Comparison of ENCODE assay signal across 22 cellular contexts in the genomic region with DNA sequence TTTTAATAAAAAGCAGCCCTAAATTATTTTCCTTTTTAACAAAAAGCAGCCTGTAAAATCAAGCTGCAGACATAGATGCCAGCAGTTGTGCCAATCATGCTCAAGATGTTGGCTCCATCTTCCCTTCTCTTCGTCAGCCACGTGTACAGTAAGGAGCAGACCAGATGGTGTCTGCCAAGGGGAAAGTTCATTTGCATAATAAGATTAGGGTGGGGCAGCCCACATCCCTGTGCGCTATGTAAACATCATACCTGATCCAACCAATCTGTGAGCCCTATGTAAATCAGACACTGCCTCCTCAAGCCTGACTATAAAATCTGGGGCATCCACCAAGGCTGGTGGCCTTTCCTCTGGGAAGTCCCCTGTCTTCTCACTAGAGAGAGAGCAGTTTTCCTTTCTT. TPM values are rescaled to one million over a fixed set of nuclear protein-coding genes. Genes with fewer than 3 reads are reported as not detected.
A peak's percentile ranks its signal among the peaks of the same experiment; 100 is the strongest.
DNase-seq lines count a peak whose midpoint lies in the region; ATAC-seq, FAIRE-seq and TF ChIP-seq lines count a peak whose summit lies in the region.
"Had no signal": no experiment of that assay in that cellular context is flagged by ENCODE, and none has a peak within 500 bp of the region (broad histone marks: within the 10 kb centered on the region; RNA-seq: fewer than 3 reads in every experiment).

No MANE protein-coding gene starts in this region.

- TF ChIP-seq POLR2A in NB4 (IDR thresholded peaks at IDR 0.05; ENCODE audit: extremely low read depth, insufficient read length), result no peak

- no peak overlapping the region for H3K4me2 ChIP-seq in mammary epithelial cell (ENCODE audit: insufficient read depth, low read depth, low read length)
- H3K4me2 ChIP-seq: smooth muscle cell had no signal

- CTCF ChIA-PET in MCF 10A (lab: Yijun Ruan, JAX) (interaction anchor here (1.0 to 1.7 kb wide), 2 partner anchors 11 to 138 kb away, joined by 4 to 9 read pairs; no protein-coding TSS in a partner anchor), mammary epithelial cell (lab: Charles Lee; ENCODE audit: low non-redundant PET) (no interaction called here)

- no peaks in the 10 kb centered on the region for H3K79me2 ChIP-seq in mammary epithelial cell (ENCODE audit: insufficient read depth, low read length)

- H3K4me1 ChIP-seq in mammary epithelial cell (ENCODE audit: insufficient read depth, low read length), result no peaks in the 10 kb centered on the region
- no peaks in the 10 kb centered on the region for H3K4me1 ChIP-seq in small intestine (ENCODE audit: control insufficient read depth in 2 of 2, insufficient read depth in 1 of 2, low read depth in 1 of 2, low read length in 1 of 2)
- H3K4me1 ChIP-seq: Caco-2, esophagus squamous epithelium had no signal

- no peaks in the 10 kb centered on the region for H3K4me1 Mint-ChIP-seq in MCF 10A (ENCODE audit: insufficient read depth, unreplicated experiment)
- H3K4me1 Mint-ChIP-seq: central memory CD8-positive, alpha-beta T cell had no signal

- no peak for TF ChIP-seq CTCF in MCF 10A (IDR thresholded peaks at IDR 0.05; ENCODE audit: unreplicated experiment)
- no peak for TF ChIP-seq CTCF in mammary epithelial cell (conservative IDR thresholded peaks at IDR 0.05 in 1 of 2, IDR thresholded peaks at IDR 0.05 in 1 of 2; ENCODE audit: extremely low read depth in 1 of 2, insufficient read depth in 1 of 2, low read depth in 1 of 2, low read length in 2 of 2)
- TF ChIP-seq CTCF in NB4 (IDR thresholded peaks at IDR 0.05; ENCODE audit: low read depth, low read length), result no peak

- intact Hi-C loops in MCF 10A (cut with micrococcal nuclease), result no loop called here
- intact Hi-C loops in mammary epithelial cell (cut with micrococcal nuclease), result no loop called here
- intact Hi-C loops in sciatic nerve (cut with DNase I), result no loop called here

- BruUV-seq in MCF 10A (replicated peaks; lab: Mats Ljungman, UMichigan), result no TSS peak
- BruUV-seq in mammary epithelial cell (replicated peaks; lab: Mats Ljungman, UMichigan), result no TSS peak

- H3K36me3 Mint-ChIP-seq in MCF 10A (ENCODE audit: insufficient read depth, unreplicated experiment), result no peaks in the 10 kb centered on the region
- H3K36me3 Mint-ChIP-seq: natural killer cell treated with Interleukin-12 subunit alpha and Interleukin-12 subunit beta and Interleukin-15 and Interleukin-18, amount 100 ng/mL, for 72 hours had no signal

- H4K20me1 ChIP-seq in mammary epithelial cell (ENCODE audit: insufficient read depth, low read length), result no peaks in the 10 kb centered on the region

- no peaks in the 10 kb centered on the region for H3K27me3 Mint-ChIP-seq in MCF 10A (ENCODE audit: insufficient read depth, unreplicated experiment)
- H3K27me3 Mint-ChIP-seq: central memory CD8-positive, alpha-beta T cell had no signal

- dilution Hi-C loops in mammary epithelial cell (cut with HindIII; ENCODE audit: low sequenced_read_pairs), result no loop called here

- H3K9me3 ChIP-seq in mammary epithelial cell (replicated peaks; ENCODE audit: insufficient read depth, low read length), result peaks cover 2% of the 10 kb centered on the region
- H3K9me3 ChIP-seq in small intestine (ENCODE audit: control insufficient read depth, low read depth), result no peaks in the 10 kb centered on the region
- H3K9me3 ChIP-seq: Caco-2, esophagus squamous epithelium, thoracic aorta had no signal

- H3K27ac Mint-ChIP-seq in MCF 10A (ENCODE audit: low read depth, unreplicated experiment), result no peak overlapping the region
- H3K27ac Mint-ChIP-seq: natural killer cell treated with Interleukin-12 subunit alpha and Interleukin-12 subunit beta and Interleukin-15 and Interleukin-18, amount 100 ng/mL, for 72 hours; T-helper 2 cell treated with Interferon-gamma antibody and Interleukin-4, amounts not matched to agents 5 μg/mL and 100 μg/mL, for 36 hours had no signal

- FAIRE-seq in small intestine (lab: Jason Lieb, UNC), result no peak
- FAIRE-seq: GM12892 had no signal

- POLR2A ChIA-PET in MCF 10A (lab: Yijun Ruan, JAX), result interaction anchor here (0.7 kb wide), 1 partner anchor 23 kb away, joined by 3 read pairs; no protein-coding TSS in a partner anchor

- no peak overlapping the region for H3K27ac ChIP-seq in mammary epithelial cell (ENCODE audit: insufficient read depth, low read depth, low read length)
- H3K27ac ChIP-seq in small intestine (ENCODE audit: low read depth in 1 of 2, low read length in 1 of 2), result no peak overlapping the region
- H3K27ac ChIP-seq: esophagus squamous epithelium, thoracic aorta had no signal

- no peaks in the 10 kb centered on the region for H3K9me3 Mint-ChIP-seq in MCF 10A (ENCODE audit: unreplicated experiment)
- H3K9me3 Mint-ChIP-seq: central memory CD8-positive, alpha-beta T cell; natural killer cell treated with Interleukin-12 subunit alpha and Interleukin-12 subunit beta and Interleukin-15 and Interleukin-18, amount 100 ng/mL, for 72 hours; T-helper 2 cell treated with Interferon-gamma antibody and Interleukin-4, amounts not matched to agents 5 μg/mL and 100 μg/mL, for 36 hours had no signal

- no peak overlapping the region for H3K4me3 Mint-ChIP-seq in MCF 10A (ENCODE audit: unreplicated experiment)
- H3K4me3 Mint-ChIP-seq: central memory CD8-positive, alpha-beta T cell; natural killer cell treated with Interleukin-12 subunit alpha and Interleukin-12 subunit beta and Interleukin-15 and Interleukin-18, amount 100 ng/mL, for 72 hours; T-helper 2 cell treated with Interferon-gamma antibody and Interleukin-4, amounts not matched to agents 5 μg/mL and 100 μg/mL, for 36 hours had no signal

- H3K27me3 ChIP-seq in mammary epithelial cell (ENCODE audit: insufficient read depth, low read length) (no peaks in the 10 kb centered on the region), small intestine (ENCODE audit: control insufficient read depth in 2 of 2, insufficient read depth in 2 of 2, low read length in 2 of 2) (no peaks in the 10 kb centered on the region)
- H3K27me3 ChIP-seq: esophagus squamous epithelium had no signal

- H2AFZ ChIP-seq in mammary epithelial cell (ENCODE audit: low read depth, low read length), result no peak overlapping the region

- DNase-seq in MCF 10A (ENCODE audit: unreplicated experiment), result peak; percentile 43
- DNase-seq in mammary epithelial cell, result no peak
- peak; percentile 2 for DNase-seq in NB4 (ENCODE audit: low read depth)
- DNase-seq in RKO (ENCODE audit: low spot score), result peak; percentile 27
- DNase-seq in small intestine, result peak; percentile 12
- DNase-seq in activated CD4-positive, alpha-beta T cell treated with anti-CD3 and anti-CD28 coated beads for 4 hours, result no peak
- DNase-seq in pons (ENCODE audit: low spot score), result no peak
- DNase-seq in sciatic nerve (ENCODE audit: low spot score), result no peak
- DNase-seq: activated CD4-positive, CD25-positive, alpha-beta regulatory T cell treated with anti-CD3 and anti-CD28 coated beads, Interleukin-2, amount 50 U/mL, for 72 hours; activated gamma-delta T cell treated with Interleukin-2 at 50 U/mL for 16 hours; Caco-2; esophagus squamous epithelium; GOT3; KBM-7; NCI-H1105 treated with DMSO at 0.1 percent for 48 hours; SHP77 treated with DMSO at 0.1 percent for 48 hours had no signal

- WGBS in mammary epithelial cell (ENCODE audit: low coverage, missing lambda C conversion rate), result 63% methylated on average over 3 of the region's 3 CpGs
- WGBS in small intestine, 3 donors, result 25 to 42% (median 33%) methylated on average over 3 of the region's 3 CpGs

- H3K36me3 ChIP-seq in mammary epithelial cell (ENCODE audit: insufficient read depth, low read length), result no peaks in the 10 kb centered on the region
- no peaks in the 10 kb centered on the region for H3K36me3 ChIP-seq in small intestine (ENCODE audit: control insufficient read depth in 2 of 2, insufficient read depth in 2 of 2, low read length in 2 of 2)
- H3K36me3 ChIP-seq: esophagus squamous epithelium, thoracic aorta had no signal

- no peak for ATAC-seq in sciatic nerve
- ATAC-seq: natural killer cell treated with Interleukin-12 subunit alpha and Interleukin-12 subunit beta and Interleukin-15 and Interleukin-18, amount 100 ng/mL, for 72 hours had no signal

- no peak overlapping the region for H3K9ac ChIP-seq in mammary epithelial cell (ENCODE audit: insufficient read depth, low read length)

- in situ Hi-C loops in mammary epithelial cell (cut with MboI; ENCODE audit: low sequenced_read_pairs in 2 of 2), result loop anchor here in 1 of 2 donors (10.0 kb wide), 1 partner anchor 138 kb away; no protein-coding TSS in a partner anchor

- no peak overlapping the region for H3K4me3 ChIP-seq in mammary epithelial cell (replicated peaks in 1 of 3; ENCODE audit: insufficient read depth in 1 of 3, low read depth in 2 of 3, low read length in 3 of 3)
- H3K4me3 ChIP-seq in NB4 (ENCODE audit: low read depth, low read length), result no peak overlapping the region
- H3K4me3 ChIP-seq in small intestine (ENCODE audit: low read depth in 1 of 2, low read length in 2 of 2), result no peak overlapping the region
- H3K4me3 ChIP-seq: esophagus squamous epithelium, smooth muscle cell, thoracic aorta had no signal

RNA-seq across cellular contexts. Expression of a gene that starts 23.1 kb away (rescaled TPM):
- total RNA-seq in MCF 10A (2022) (6.3 and 8.7 TPM in 2 replicates), mammary epithelial cell (10 to 100 TPM; 10.4 to 17.0 TPM), sciatic nerve (14.7 TPM)
- polyA plus RNA-seq in mammary epithelial cell (17.3 TPM), small intestine (10 to 100 TPM in 1 of 3 donors, 1 to 10 TPM in 2; 7.4 to 33.9 (median 8.4) TPM)
- 7.4 TPM for polyA minus RNA-seq in mammary epithelial cell

RNA-seq across cellular contexts. Expression of a gene that starts 49.1 kb away (rescaled TPM):
- total RNA-seq in MCF 10A (2022), result 64.9 and 73.7 TPM in 2 replicates
- 10 to 100 TPM; 23.7 to 50.0 TPM for total RNA-seq in mammary epithelial cell
- 45.7 TPM for polyA plus RNA-seq in mammary epithelial cell
- 3.3 TPM for polyA minus RNA-seq in mammary epithelial cell
- 10 to 100 TPM; 59.4 to 68.9 (median 67.9) TPM for polyA plus RNA-seq in small intestine
- 28.7 TPM for total RNA-seq in sciatic nerve

Comparison
In these comparisons a context has a peak if more than half of its experiments do, and no peak if none do; other contexts are left out.
1. DNase-seq: peak in MCF 10A (single experiment), NB4 (single experiment), RKO (single experiment) and small intestine (single experiment); none in mammary epithelial cell (single experiment), activated CD4-positive, alpha-beta T cell treated with anti-CD3 and anti-CD28 coated beads for 4 hours (0 of 2), pons (single experiment) and sciatic nerve (single experiment).